Comparison of ENCODE assay signal across 8 cellular contexts in genomic region chr22:47759909-47760308, GRCh38.
"Had no signal": no experiment of that assay in that cellular context is flagged by ENCODE, and none has a peak within 500 bp of the region (broad histone marks: within the 10 kb centered on the region; RNA-seq: fewer than 3 reads in every experiment).

No MANE protein-coding gene starts in this region.

- H2AFZ ChIP-seq: GM23338 had no signal

- H3K27ac Mint-ChIP-seq: GM23338, H9, HFFc6, IgD-negative memory B cell had no signal

- H3K4me2 ChIP-seq: GM23338 had no signal

- H3K4me3 Mint-ChIP-seq: GM23338, H9, HFFc6, IgD-negative memory B cell had no signal

- DNase-seq: H9, HCEC 1CT, HFFc6, KBM-7 had no signal

- H3K4me1 Mint-ChIP-seq: GM23338, IgD-negative memory B cell had no signal

- H3K4me3 ChIP-seq: GM23338 had no signal

- H3K27ac ChIP-seq: HL-60 had no signal

- ATAC-seq: GM23338, HepG2 had no signal

- H3K36me3 Mint-ChIP-seq: IgD-negative memory B cell had no signal
